8 cellular contexts compared by ENCODE assay signal in the genomic region with DNA sequence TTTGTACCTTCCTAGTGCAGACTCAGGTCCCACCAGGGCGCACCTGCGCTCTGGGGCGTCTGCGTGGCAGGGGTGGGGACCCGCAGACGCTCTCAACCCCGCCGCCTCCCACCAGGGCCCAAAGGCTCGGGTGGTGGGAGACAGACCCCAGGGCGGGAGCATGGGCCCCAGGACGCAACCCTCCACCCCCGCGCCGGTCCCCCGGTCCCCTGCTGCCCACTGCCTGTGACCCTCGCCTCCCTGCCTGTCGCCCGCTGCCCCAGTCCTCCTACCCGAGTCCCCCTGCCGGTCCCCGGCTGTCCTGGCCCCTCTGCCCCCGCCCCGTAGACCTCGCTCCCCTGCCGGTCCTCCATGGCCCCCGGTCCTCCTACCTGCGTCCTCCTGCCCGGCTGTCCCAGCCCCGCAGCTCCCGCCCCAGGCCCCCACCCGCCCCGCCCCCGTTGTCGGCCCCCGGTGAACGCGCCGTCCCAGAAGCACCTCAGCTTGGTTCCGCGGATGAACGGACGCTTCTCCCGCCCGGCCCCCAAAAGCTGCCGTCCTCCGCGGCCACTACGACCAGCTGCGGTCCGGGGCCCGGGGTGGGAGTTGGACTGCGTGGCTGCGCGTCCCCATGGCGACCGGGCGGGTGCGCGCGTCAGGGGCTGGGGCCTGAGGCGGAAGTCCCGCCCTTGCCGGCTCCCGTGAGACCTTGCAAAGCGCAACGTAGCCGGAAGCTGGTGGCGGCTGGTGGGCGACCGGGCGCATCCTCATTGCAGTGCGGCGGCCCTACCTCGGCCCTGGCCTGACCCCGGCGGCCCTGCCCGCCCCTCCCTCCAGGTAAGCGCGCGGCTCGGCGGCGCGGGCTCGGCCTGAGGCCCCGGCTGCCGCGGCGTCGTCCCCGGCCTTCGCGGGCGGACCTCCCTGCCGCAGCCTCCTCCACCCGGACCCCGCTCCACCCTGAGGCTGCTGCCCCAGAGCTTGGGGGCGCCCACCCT. TPM values are rescaled to one million over a fixed set of nuclear protein-coding genes. Genes with fewer than 3 reads are reported as not detected.
DNase-seq lines count a peak whose midpoint lies in the region; ATAC-seq, FAIRE-seq and TF ChIP-seq lines count a peak whose summit lies in the region.

A gene (plus strand): TSS at position 709 of the 974 bp plus-strand sequence. CDS start 2,768 bp downstream, outside the sequence.

- no peak for FAIRE-seq in H1 (lab: Jason Lieb, UNC)

- ATAC-seq in CD4-positive, alpha-beta T cell (ENCODE audit: poor library complexity), result peak; percentile 93
- peak; percentile 96 for ATAC-seq in GM19463 (IDR thresholded peaks at IDR 0.05; ENCODE audit: unreplicated experiment)

- H4K91ac ChIP-seq in H1 (replicated peaks; ENCODE audit: insufficient read length, low read length), result no peak within 1 kb of the TSS

- POLR2A ChIA-PET in CD4-positive, alpha-beta T cell (lab: Charles Lee), result interaction anchor here (0.6 to 2.6 kb wide), 10 partner anchors 12 to 864 kb away, joined by 3 to 10 read pairs (median 4); a partner anchor contains a TSS
- POLR2A ChIA-PET in H1 (lab: Charles Lee; ENCODE audit: partially characterized antibody), result interaction anchor here (0.7 to 3.6 kb wide), 7 partner anchors 8 to 25 kb away, joined by 3 to 12 read pairs (median 4); a partner anchor contains a TSS

- H3K4me2 ChIP-seq in H1 (ENCODE audit: insufficient read depth in 1 of 2, low read depth in 2 of 2, low read length in 2 of 2) (peak within 1 kb of the TSS; percentile 69 to 83), mesendoderm (ENCODE audit: low read length) (peak within 1 kb of the TSS; percentile 60)

- H2AK5ac ChIP-seq in H1 (ENCODE audit: low read depth, low read length) (no peak within 1 kb of the TSS; the same call in 1 of the 2 replicates), mesendoderm (ENCODE audit: low read length) (no peak within 1 kb of the TSS)

- no peak within 1 kb of the TSS for H2AFZ ChIP-seq in H1 (ENCODE audit: low read length)

- TF ChIP-seq RAD21 in H1 (IDR thresholded peaks at IDR 0.05 in 1 of 2, conservative IDR thresholded peaks at IDR 0.05 in 1 of 2; ENCODE audit: low read depth in 2 of 2, low read length in 2 of 2), result no peak

- no peak within 1 kb of the TSS for H2BK20ac ChIP-seq in H1 (ENCODE audit: low read length)

- DNase-seq in CD4-positive, alpha-beta T cell, result peak; percentile 73 to 87 (median 82)
- DNase-seq in HS-5 (ENCODE audit: low read depth), result peak; percentile 32
- peak; percentile 31 for DNase-seq in NK-92 (lab: John Stamatoyannopoulos, UW; ENCODE audit: unreplicated experiment)
- peak; percentile 71 to 79 for DNase-seq in activated CD8-positive, alpha-beta memory T cell treated with anti-CD3 and anti-CD28 coated beads for 4 hours (ENCODE audit: low read depth in 2 of 2)
- peak in 1 of 2 experiments; percentile 93 for DNase-seq in H1 (ENCODE audit: low read depth in 1 of 2, low spot score in 2 of 2)
- DNase-seq in mesendoderm, result peak; percentile 94
- peak; percentile 85 for DNase-seq in stimulated activated CD8-positive, alpha-beta memory T cell treated with anti-CD3 and anti-CD28 coated beads, Interleukin-12 subunit alpha, Interleukin-12 subunit beta, amount 100 ng/mL, for 4 hours (ENCODE audit: low read depth)

- peaks cover 31% of the 10 kb centered on the region for H3K4me1 Mint-ChIP-seq in CD4-positive, alpha-beta T cell (ENCODE audit: low read depth)

- H3K36me3 ChIP-seq in H1 (ENCODE audit: control insufficient read depth in 2 of 4, insufficient read depth in 4 of 4, low read length in 3 of 4) (peaks cover 0 to 14% (median 7%) of the 10 kb centered on the region in 4 experiments; a peak in 5 of 8 replicates), mesendoderm (ENCODE audit: control insufficient read depth, insufficient read depth, low read length) (peaks cover 2% of the 10 kb centered on the region)

- H2BK12ac ChIP-seq in H1 (ENCODE audit: low read depth, low read length), result no peak within 1 kb of the TSS

- peaks cover 3% of the 10 kb centered on the region for H3K27me3 ChIP-seq in CD4-positive, alpha-beta T cell (ENCODE audit: control insufficient read depth, insufficient read depth, low read length)
- H3K27me3 ChIP-seq in H1 (replicated peaks in 1 of 4; ENCODE audit: control insufficient read depth in 3 of 4, extremely low read depth in 1 of 4, insufficient read depth in 3 of 4, low read length in 3 of 4) (peaks cover 0 to 2% (median 0%) of the 10 kb centered on the region in 4 experiments; a peak in 1 of 7 replicates), mesendoderm (ENCODE audit: insufficient read depth, low read length, poor library complexity) (no peaks in the 10 kb centered on the region)

- H3K4me3 Mint-ChIP-seq in CD4-positive, alpha-beta T cell, result peak within 1 kb of the TSS; percentile 90

- H3K27ac Mint-ChIP-seq in CD4-positive, alpha-beta T cell, result peak within 1 kb of the TSS; percentile 82

- H3K4me1 ChIP-seq in H1 (replicated peaks in 1 of 4; ENCODE audit: control insufficient read depth in 3 of 4, insufficient read depth in 4 of 4, low read length in 3 of 4), result peaks cover 0 to 7% (median 1%) of the 10 kb centered on the region in 4 experiments; a peak in 5 of 7 replicates
- peaks cover 2% of the 10 kb centered on the region for H3K4me1 ChIP-seq in mesendoderm (ENCODE audit: control insufficient read depth, low read depth, low read length)

- peaks cover under 1% of the 10 kb centered on the region; the same call in 1 of the 2 replicates for H3K23me2 ChIP-seq in H1 (ENCODE audit: low read depth, low read length)

- H4K5ac ChIP-seq in H1 (ENCODE audit: insufficient read length, low read depth, low read length) (no peak within 1 kb of the TSS), mesendoderm (ENCODE audit: low read length) (no peak within 1 kb of the TSS)

- H3K14ac ChIP-seq in H1 (ENCODE audit: insufficient read length), result no peak within 1 kb of the TSS

- H4K8ac ChIP-seq in H1 (ENCODE audit: extremely low read depth, insufficient read depth, low read length) (peak within 1 kb of the TSS; percentile 90), mesendoderm (ENCODE audit: low read depth, low read length) (no peak within 1 kb of the TSS)

- intact Hi-C loops in CD4-positive, alpha-beta T cell (cut with DNase I, micrococcal nuclease), result loop anchor here in 1 of 2 experiments (1.0 to 5.0 kb wide), 4 partner anchors 56 to 865 kb away; a partner anchor contains a TSS

- peak within 1 kb of the TSS; percentile 66 to 88 (median 76) for H3K9ac ChIP-seq in H1 (replicated peaks in 1 of 4; ENCODE audit: extremely low read depth in 1 of 4, low read depth in 3 of 4, low read length in 3 of 4)
- peak within 1 kb of the TSS; percentile 78 for H3K9ac ChIP-seq in mesendoderm (ENCODE audit: low read length)

- no peaks in the 10 kb centered on the region for H3K9me3 Mint-ChIP-seq in CD4-positive, alpha-beta T cell

- H3K23ac ChIP-seq in H1 (ENCODE audit: insufficient read length), result no peak within 1 kb of the TSS
- H3K23ac ChIP-seq in mesendoderm (ENCODE audit: low read length), result no peak within 1 kb of the TSS

- no peak within 1 kb of the TSS for H3K27ac ChIP-seq in CD4-positive, alpha-beta T cell (ENCODE audit: low read depth, low read length)
- H3K27ac ChIP-seq in H1 (ENCODE audit: low read depth, low read length) (no peak within 1 kb of the TSS; the same call in 1 of the 2 replicates), mesendoderm (ENCODE audit: low read depth, low read length) (no peak within 1 kb of the TSS)

- H3K4me3 ChIP-seq in H1 (ENCODE audit: extremely low read depth in 1 of 4, insufficient read depth in 2 of 4, low read depth in 3 of 4, low read length in 4 of 4) (peak within 1 kb of the TSS; percentile 66 to 95 (median 87)), mesendoderm (ENCODE audit: low read length) (peak within 1 kb of the TSS; percentile 78)

- no peaks in the 10 kb centered on the region for H3K27me3 Mint-ChIP-seq in CD4-positive, alpha-beta T cell

- no peaks in the 10 kb centered on the region for H3K9me3 ChIP-seq in CD4-positive, alpha-beta T cell (ENCODE audit: control insufficient read depth, low read length)
- no peaks in the 10 kb centered on the region for H3K9me3 ChIP-seq in H1 (ENCODE audit: insufficient read depth in 2 of 2, low read depth in 1 of 2, low read length in 1 of 2)

- H3K79me2 ChIP-seq in H1 (ENCODE audit: control insufficient read depth in 1 of 2, insufficient read depth in 2 of 2, low read length in 2 of 2), result peaks cover 17 to 39% of the 10 kb centered on the region in 2 experiments
- H3K79me2 ChIP-seq in mesendoderm (ENCODE audit: control insufficient read depth, insufficient read depth, low read length), result peaks cover 34% of the 10 kb centered on the region

- H2BK5ac ChIP-seq in H1 (ENCODE audit: low read depth, low read length), result no peak within 1 kb of the TSS; the same call in 1 of the 2 replicates
- no peak within 1 kb of the TSS for H2BK5ac ChIP-seq in mesendoderm (ENCODE audit: low read length)

- TF ChIP-seq CTCF in CD4-positive, alpha-beta T cell (IDR thresholded peaks at IDR 0.05), result no peak
- no peak for TF ChIP-seq CTCF in H1 (IDR thresholded peaks at IDR 0.05; ENCODE audit: control extremely low read depth in 1 of 3, insufficient read depth in 1 of 3, low read depth in 1 of 3, low read length in 3 of 3)

- WGBS in H1 (ENCODE audit: extremely low coverage in 1 of 2, insufficient coverage in 1 of 2, insufficient read length in 1 of 2, insufficient replicate concordance in 2 of 2, low coverage in 1 of 2, low lambda C conversion rate in 2 of 2, missing lambda C conversion rate in 1 of 2), 2 experiments, result 13% methylated on average over 8 of the region's 98 CpGs; no CpG with 5 or more reads in 1 of the 2 experiments
- no CpG with 5 or more reads among the region's 98 CpGs for WGBS in mesendoderm (ENCODE audit: extremely low coverage, insufficient coverage, low lambda C conversion rate)

- H3K4ac ChIP-seq in H1 (replicated peaks; ENCODE audit: insufficient read length, low read depth, low read length) (no peak within 1 kb of the TSS), mesendoderm (ENCODE audit: low read depth, low read length) (peak within 1 kb of the TSS; percentile 92)

- H4K20me1 ChIP-seq in H1 (replicated peaks in 1 of 2; ENCODE audit: control insufficient read depth in 1 of 2, insufficient read depth in 2 of 2, low read length in 2 of 2), result peaks cover 13 to 24% of the 10 kb centered on the region in 2 experiments

- H3K56ac ChIP-seq in H1 (replicated peaks; ENCODE audit: insufficient read length, low read depth, low read length) (no peak within 1 kb of the TSS), mesendoderm (ENCODE audit: low read length) (peak within 1 kb of the TSS; percentile 92)

- CTCF ChIA-PET in CD4-positive, alpha-beta T cell (lab: Charles Lee), result no interaction called here
- CTCF ChIA-PET in H1 (lab: Charles Lee; ENCODE audit: partially characterized antibody), result interaction anchor here (0.8 to 11.0 kb wide), 11 partner anchors 8 to 57 kb away, joined by 3 to 63 read pairs (median 5); a partner anchor contains a TSS

- H2BK15ac ChIP-seq in H1 (ENCODE audit: low read length) (no peak within 1 kb of the TSS), mesendoderm (replicated peaks; ENCODE audit: low read depth) (no peak within 1 kb of the TSS)

- TF ChIP-seq POLR2A in H1 (IDR thresholded peaks at IDR 0.05; ENCODE audit: control extremely low read depth in 1 of 2, low read depth in 2 of 2, low read length in 2 of 2), result peak in 1 of 2 experiments; percentile 79; a peak in 2 of 3 replicates

- H3K36me3 Mint-ChIP-seq in CD4-positive, alpha-beta T cell (ENCODE audit: low read depth), result peaks cover 16% of the 10 kb centered on the region

- H2BK120ac ChIP-seq in H1 (replicated peaks; ENCODE audit: low read depth, low read length), result no peak within 1 kb of the TSS
- peak within 1 kb of the TSS; percentile 16 for H2BK120ac ChIP-seq in mesendoderm (ENCODE audit: low read depth, low read length)

- H3K79me1 ChIP-seq in H1 (ENCODE audit: low read depth, low read length), result peaks cover 10% of the 10 kb centered on the region
- H3K79me1 ChIP-seq in mesendoderm (ENCODE audit: low read length), result peaks cover 14% of the 10 kb centered on the region

- H3K18ac ChIP-seq in H1 (ENCODE audit: extremely low read depth, low read length) (no peak within 1 kb of the TSS), mesendoderm (ENCODE audit: low read length) (peak within 1 kb of the TSS; percentile 70)

- TF ChIP-seq EP300 in H1 (IDR thresholded peaks at IDR 0.05; ENCODE audit: borderline replicate concordance in 1 of 2, low read depth in 2 of 2, low read length in 2 of 2), result no peak

RNA-seq across cellular contexts. Expression of the gene that starts here (rescaled TPM):
- total RNA-seq in CD4-positive, alpha-beta T cell, result 100 to 1,000 TPM; 120 TPM
- 93.0 and 100 TPM in 2 replicates for total RNA-seq in H1 (2021; fragmentation: NEBNext Ultra II Directional; extraction: Animal tissue kit (Norgen Biotek cat#: 25700))
- 93.7 and 136 TPM in 2 replicates for polyA plus RNA-seq in H1 (2011; rRNA removed)
- polyA plus RNA-seq in H1 (2011; cell fraction: cytosol; rRNA removed), result 110 TPM
- polyA plus RNA-seq in H1 (2011; cell fraction: nucleus; rRNA removed), result 723 TPM
- 84.2 to 119 TPM (median 111 TPM) in 4 replicates for polyA plus RNA-seq in H1 (2012, experiment 1 of 2)
- 65.8 TPM for polyA plus RNA-seq in H1 (2012, experiment 2 of 2)
- polyA plus RNA-seq in H1 (2013, experiment 1 of 2), result 59.7 TPM
- 49.0 TPM for polyA plus RNA-seq in H1 (2013, experiment 2 of 2)
- 37.5 and 49.1 TPM in 2 replicates for polyA minus RNA-seq in H1 (2011; rRNA and poly(A)+ RNA removed)
- polyA minus RNA-seq in H1 (2011; cell fraction: cytosol; rRNA and poly(A)+ RNA removed), result 44.3 TPM
- polyA minus RNA-seq in H1 (2011; cell fraction: nucleus; rRNA and poly(A)+ RNA removed), result 123 TPM
- polyA plus RNA-seq in mesendoderm (2013, experiment 1 of 2), result 36.8 TPM
- 36.1 TPM for polyA plus RNA-seq in mesendoderm (2013, experiment 2 of 2)
